23 cellular contexts compared by ENCODE assay signal in the genomic region with DNA sequence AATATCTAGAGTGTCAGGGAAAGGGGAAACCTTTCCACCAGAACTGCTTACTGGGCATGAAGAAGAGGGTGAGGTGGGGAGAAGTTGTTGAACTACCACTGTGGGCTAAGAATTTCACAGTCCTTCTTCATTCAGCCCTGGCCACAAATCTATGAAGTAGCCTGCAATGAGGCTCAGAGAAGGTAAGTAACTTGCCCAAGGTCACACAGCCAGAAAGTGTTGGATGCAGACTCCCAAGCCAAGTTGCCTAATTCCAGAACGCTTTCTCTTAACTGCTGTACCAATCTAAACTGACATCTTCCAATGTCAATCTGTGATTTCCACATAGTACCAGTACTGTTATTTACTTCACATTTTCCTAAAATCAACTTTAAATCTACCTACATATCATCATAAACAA. TPM values are rescaled to one million over a fixed set of nuclear protein-coding genes. Genes with fewer than 3 reads are reported as not detected.
"Had no signal": no experiment of that assay in that cellular context is flagged by ENCODE, and none has a peak within 500 bp of the region (broad histone marks: within the 10 kb centered on the region; RNA-seq: fewer than 3 reads in every experiment).

No MANE protein-coding gene starts in this region.

- FAIRE-seq: islet of Langerhans had no signal

- H3K27ac Mint-ChIP-seq: naive thymus-derived CD4-positive, alpha-beta T cell; nephron progenitor cell had no signal

- H3K4me3 Mint-ChIP-seq: naive thymus-derived CD4-positive, alpha-beta T cell; nephron progenitor cell had no signal

- H3K36me3 ChIP-seq: esophagus muscularis mucosa, gastrocnemius medialis, heart right ventricle, neutrophil, sigmoid colon, stomach, thoracic aorta, transverse colon had no signal

- H3K4me3 ChIP-seq: dorsolateral prefrontal cortex, esophagus muscularis mucosa, gastrocnemius medialis, heart right ventricle, psoas muscle, sigmoid colon, skin epidermis, thoracic aorta, transverse colon had no signal

- DNase-seq: cortex of kidney; effector CD8-positive, alpha-beta T cell; gastrocnemius medialis; heart right ventricle; psoas muscle; sigmoid colon; stimulated activated CD4-positive, alpha-beta T cell treated with anti-CD3 and anti-CD28 coated beads, Interleukin-2, amount 100 ng/mL, for 24 hours; stimulated activated CD4-positive, alpha-beta T cell treated with anti-CD3 and anti-CD28 coated beads, Interleukin-4, amount 100 ng/mL, for 4 hours; stomach; transverse colon had no signal

- H3K27ac ChIP-seq: dorsolateral prefrontal cortex, epithelial cell of prostate, esophagus muscularis mucosa, heart right ventricle, neutrophil, psoas muscle, sigmoid colon, skin epidermis, stomach, thoracic aorta, transverse colon had no signal

- H3K9me3 ChIP-seq: esophagus muscularis mucosa, gastrocnemius medialis, heart right ventricle, neutrophil, psoas muscle, sigmoid colon, stomach, thoracic aorta, transverse colon had no signal

RNA-seq across cellular contexts. Expression of gene CYP1A1, which starts 2.1 kb away (rescaled TPM):
- total RNA-seq: fibroblast of villous mesenchyme had no signal
- polyA plus RNA-seq: naive thymus-derived CD4-positive, alpha-beta T cell had no signal

RNA-seq across cellular contexts. Expression of gene CYP1A2, which starts 25.5 kb away (rescaled TPM):
- total RNA-seq: dorsolateral prefrontal cortex; esophagus muscularis mucosa; fibroblast of villous mesenchyme; gastrocnemius medialis; lung microvascular endothelial cell; naive thymus-derived CD4-positive, alpha-beta T cell; osteoblast; psoas muscle; sigmoid colon; stomach; thoracic aorta; transverse colon; urinary bladder had no signal
- polyA plus RNA-seq: heart right ventricle; naive thymus-derived CD4-positive, alpha-beta T cell; sigmoid colon; stomach; urinary bladder had no signal
